In genomic region chr1:1041092-1041503, GRCh38 we compare ENCODE assay signal across 14 cellular contexts. TPM values are rescaled to one million over a fixed set of nuclear protein-coding genes. Genes with fewer than 3 reads are reported as not detected.
DNase-seq lines count a peak whose midpoint lies in the region; ATAC-seq and TF ChIP-seq lines count a peak whose summit lies in the region.
"Had no signal": no experiment of that assay in that cellular context is flagged by ENCODE, and none has a peak within 500 bp of the region (broad histone marks: within the 10 kb centered on the region; RNA-seq: fewer than 3 reads in every experiment).

No MANE protein-coding gene starts in this region.

- H3K36me3 ChIP-seq in effector memory CD4-positive, alpha-beta T cell (ENCODE audit: control insufficient read depth, insufficient read depth, low read length): no peaks in the 10 kb centered on the region
- H3K36me3 ChIP-seq: colonic mucosa, uterus had no signal

- H3K4me1 ChIP-seq in effector memory CD4-positive, alpha-beta T cell (ENCODE audit: control insufficient read depth, insufficient read depth, low read length, poor library complexity, severe bottlenecking): peaks cover 17% of the 10 kb centered on the region

- H3K4me3 ChIP-seq in foreskin fibroblast (ENCODE audit: low read depth in 1 of 2, low read length in 2 of 2): no peak overlapping the region
- H3K4me3 ChIP-seq in effector memory CD4-positive, alpha-beta T cell (ENCODE audit: insufficient read depth, low read depth, low read length, poor library complexity, severe bottlenecking): no peak overlapping the region

- no peaks in the 10 kb centered on the region for H3K9me3 Mint-ChIP-seq in activated CD8-positive, alpha-beta memory T cell treated with anti-CD3 and anti-CD28 coated beads, Interleukin-2, amount 10 ng/mL, durations not matched to agents 7 days and 5 days (ENCODE audit: low read depth)
- peaks cover 4% of the 10 kb centered on the region for H3K9me3 Mint-ChIP-seq in central memory CD8-positive, alpha-beta T cell
- peaks cover 0 to 8% (median 0%) of the 10 kb centered on the region in 9 donors for H3K9me3 Mint-ChIP-seq in naive thymus-derived CD8-positive, alpha-beta T cell

- H3K27ac ChIP-seq in effector memory CD4-positive, alpha-beta T cell (ENCODE audit: insufficient read depth, low read length, poor library complexity, severe bottlenecking): no peak overlapping the region
- H3K27ac ChIP-seq: colonic mucosa, heart right ventricle, uterus had no signal

- TF ChIP-seq CTCF in foreskin fibroblast (IDR thresholded peaks at IDR 0.05; ENCODE audit: low read depth, low read length): no peak

- peaks cover 5% of the 10 kb centered on the region for H3K27me3 Mint-ChIP-seq in activated CD8-positive, alpha-beta memory T cell treated with anti-CD3 and anti-CD28 coated beads, Interleukin-2, amount 10 ng/mL, durations not matched to agents 7 days and 5 days
- H3K27me3 Mint-ChIP-seq in central memory CD8-positive, alpha-beta T cell: peaks cover 24% of the 10 kb centered on the region
- H3K27me3 Mint-ChIP-seq in naive thymus-derived CD8-positive, alpha-beta T cell: peaks cover 0 to 2% (median 0%) of the 10 kb centered on the region in 5 donors

- peak; percentile 14 for ATAC-seq in activated CD8-positive, alpha-beta memory T cell treated with anti-CD3 and anti-CD28 coated beads, Interleukin-2, amount 10 ng/mL, durations not matched to agents 7 days and 5 days
- peak; percentile 7 for ATAC-seq in HG02759 (IDR thresholded peaks at IDR 0.05; ENCODE audit: unreplicated experiment)
- ATAC-seq in central memory CD8-positive, alpha-beta T cell (replicated peaks; ENCODE audit: extremely low read depth, poor library complexity, severe bottlenecking): no peak
- peak; percentile 12 to 41 for ATAC-seq in naive thymus-derived CD8-positive, alpha-beta T cell

- no peaks in the 10 kb centered on the region for H3K9me3 ChIP-seq in effector memory CD4-positive, alpha-beta T cell (ENCODE audit: control insufficient read depth, low read length)
- H3K9me3 ChIP-seq: colonic mucosa, heart right ventricle, uterus had no signal

- no peak for DNase-seq in activated CD8-positive, alpha-beta memory T cell treated with anti-CD3 and anti-CD28 coated beads, Interleukin-2, amount 10 ng/mL, durations not matched to agents 7 days and 5 days
- DNase-seq in activated CD8-positive, alpha-beta memory T cell treated with anti-CD3 and anti-CD28 coated beads, Interleukin-2, amount 50 U/mL, for 4 hours: no peak
- DNase-seq in central memory CD8-positive, alpha-beta T cell (ENCODE audit: low spot score in 2 of 2): no peak
- no peak for DNase-seq in naive thymus-derived CD8-positive, alpha-beta T cell
- DNase-seq in AG08395 (ENCODE audit: low spot score) (no peak), foreskin fibroblast (no peak)
- DNase-seq in effector memory CD4-positive, alpha-beta T cell: no peak
- DNase-seq: GF-D8, NCI-H187 had no signal

- POLR2A ChIA-PET in naive thymus-derived CD8-positive, alpha-beta T cell (lab: Charles Lee): interaction anchor here (0.6 to 3.0 kb wide), 7 partner anchors 11 to 75 kb away, joined by 3 to 12 read pairs (median 4); partner anchors contain the start of genes C1orf159 and ISG15

- CTCF ChIA-PET in activated CD8-positive, alpha-beta memory T cell treated with anti-CD3 and anti-CD28 coated beads, Interleukin-2, amount 10 ng/mL, durations not matched to agents 7 days and 5 days (lab: Charles Lee): interaction anchor here (1.7 to 6.4 kb wide), 4 partner anchors 20 to 25 kb away, joined by 6 to 93 read pairs (median 8); no protein-coding TSS in a partner anchor

- H3K36me3 Mint-ChIP-seq in activated CD8-positive, alpha-beta memory T cell treated with anti-CD3 and anti-CD28 coated beads, Interleukin-2, amount 10 ng/mL, durations not matched to agents 7 days and 5 days: no peaks in the 10 kb centered on the region
- H3K36me3 Mint-ChIP-seq in central memory CD8-positive, alpha-beta T cell (ENCODE audit: insufficient read depth): peaks cover 1% of the 10 kb centered on the region
- H3K36me3 Mint-ChIP-seq in naive thymus-derived CD8-positive, alpha-beta T cell: no peaks in the 10 kb centered on the region

- no peak overlapping the region for H3K27ac Mint-ChIP-seq in activated CD8-positive, alpha-beta memory T cell treated with anti-CD3 and anti-CD28 coated beads, Interleukin-2, amount 10 ng/mL, durations not matched to agents 7 days and 5 days
- no peak overlapping the region for H3K27ac Mint-ChIP-seq in central memory CD8-positive, alpha-beta T cell (ENCODE audit: low read depth)
- no peak overlapping the region for H3K27ac Mint-ChIP-seq in naive thymus-derived CD8-positive, alpha-beta T cell

- H3K4me3 Mint-ChIP-seq in activated CD8-positive, alpha-beta memory T cell treated with anti-CD3 and anti-CD28 coated beads, Interleukin-2, amount 10 ng/mL, durations not matched to agents 7 days and 5 days: no peak overlapping the region
- peak overlapping the region; percentile 20 for H3K4me3 Mint-ChIP-seq in central memory CD8-positive, alpha-beta T cell
- no peak overlapping the region for H3K4me3 Mint-ChIP-seq in naive thymus-derived CD8-positive, alpha-beta T cell

- H3K4me1 Mint-ChIP-seq in activated CD8-positive, alpha-beta memory T cell treated with anti-CD3 and anti-CD28 coated beads, Interleukin-2, amount 10 ng/mL, durations not matched to agents 7 days and 5 days: peaks cover 22% of the 10 kb centered on the region
- H3K4me1 Mint-ChIP-seq in central memory CD8-positive, alpha-beta T cell: peaks cover 16% of the 10 kb centered on the region
- H3K4me1 Mint-ChIP-seq in naive thymus-derived CD8-positive, alpha-beta T cell: peaks cover 16 to 32% (median 19%) of the 10 kb centered on the region in 4 donors

- peaks cover 5% of the 10 kb centered on the region for H3K27me3 ChIP-seq in effector memory CD4-positive, alpha-beta T cell (replicated peaks; ENCODE audit: control insufficient read depth, insufficient read depth, low read length, poor library complexity, severe bottlenecking)
- H3K27me3 ChIP-seq: colonic mucosa, uterus had no signal

RNA-seq across cellular contexts. Expression of gene AGRN, which starts 21.2 kb away (rescaled TPM):
- total RNA-seq in activated CD8-positive, alpha-beta memory T cell treated with anti-CD3 and anti-CD28 coated beads, Interleukin-2, amount 10 ng/mL, durations not matched to agents 7 days and 5 days: 10 to 100 TPM; 29.3 to 32.8 TPM
- 1 to 10 TPM; 6.2 to 6.4 TPM for total RNA-seq in naive thymus-derived CD8-positive, alpha-beta T cell
- under 1 TPM; 0.15 to 0.71 (median 0.47) TPM for polyA plus RNA-seq in naive thymus-derived CD8-positive, alpha-beta T cell

RNA-seq across cellular contexts. Expression of gene ISG15, which starts 27.8 kb away (rescaled TPM):
- total RNA-seq in activated CD8-positive, alpha-beta memory T cell treated with anti-CD3 and anti-CD28 coated beads, Interleukin-2, amount 10 ng/mL, durations not matched to agents 7 days and 5 days: 100 to 1,000 TPM; 432 to 986 TPM
- total RNA-seq in naive thymus-derived CD8-positive, alpha-beta T cell: 10 to 100 TPM; 30.3 to 30.7 TPM
- polyA plus RNA-seq in naive thymus-derived CD8-positive, alpha-beta T cell: 100 to 1,000 TPM; 133 to 220 (median 217) TPM

RNA-seq across cellular contexts. Expression of gene RNF223, which starts 33.0 kb away (rescaled TPM):
- not detected for total RNA-seq in activated CD8-positive, alpha-beta memory T cell treated with anti-CD3 and anti-CD28 coated beads, Interleukin-2, amount 10 ng/mL, durations not matched to agents 7 days and 5 days
- not detected for total RNA-seq in naive thymus-derived CD8-positive, alpha-beta T cell
- polyA plus RNA-seq in naive thymus-derived CD8-positive, alpha-beta T cell: not detected
- total RNA-seq: activated CD8-positive, alpha-beta memory T cell treated with anti-CD3 and anti-CD28 coated beads for 36 hours; heart right ventricle; uterus had no signal
- polyA plus RNA-seq: heart right ventricle had no signal

RNA-seq across cellular contexts. Expression of gene HES4, which starts 41.2 kb away (rescaled TPM):
- total RNA-seq in activated CD8-positive, alpha-beta memory T cell treated with anti-CD3 and anti-CD28 coated beads, Interleukin-2, amount 10 ng/mL, durations not matched to agents 7 days and 5 days: 1 to 10 TPM in 1 of 2 experiments, under 1 TPM in 1; 0.61 to 1.6 TPM
- total RNA-seq in naive thymus-derived CD8-positive, alpha-beta T cell: not detected
- polyA plus RNA-seq in naive thymus-derived CD8-positive, alpha-beta T cell: under 1 TPM in 1 of 3 donors, not detected in 2; 0.85 TPM

RNA-seq across cellular contexts. Expression of gene PERM1, which starts 59.2 kb away (rescaled TPM):
- total RNA-seq in activated CD8-positive, alpha-beta memory T cell treated with anti-CD3 and anti-CD28 coated beads, Interleukin-2, amount 10 ng/mL, durations not matched to agents 7 days and 5 days: not detected
- total RNA-seq in naive thymus-derived CD8-positive, alpha-beta T cell: not detected
- polyA plus RNA-seq in naive thymus-derived CD8-positive, alpha-beta T cell: not detected
- total RNA-seq: activated CD8-positive, alpha-beta memory T cell treated with anti-CD3 and anti-CD28 coated beads for 36 hours; colonic mucosa had no signal

Comparison
In these comparisons a context has a peak if more than half of its experiments do, and no peak if none do; other contexts are left out.
1. RNA of gene AGRN, which starts 21.2 kb away (total RNA-seq): 29.3 to 32.8 TPM in activated CD8-positive, alpha-beta memory T cell treated with anti-CD3 and anti-CD28 coated beads, Interleukin-2, amount 10 ng/mL, durations not matched to agents 7 days and 5 days; 6.2 to 6.4 TPM in naive thymus-derived CD8-positive, alpha-beta T cell; every median in the first group is over 4 times any median in the second.
2. RNA of gene ISG15, which starts 27.8 kb away (total RNA-seq): 432 to 986 TPM in activated CD8-positive, alpha-beta memory T cell treated with anti-CD3 and anti-CD28 coated beads, Interleukin-2, amount 10 ng/mL, durations not matched to agents 7 days and 5 days; 30.3 to 30.7 TPM in naive thymus-derived CD8-positive, alpha-beta T cell; every median in the first group is over 10 times any median in the second.